Comparison of ENCODE assay signal across 7 cellular contexts in genomic region chr4:91113130-91113706, GRCh38.
A peak's percentile ranks its signal among the peaks of the same experiment; 100 is the strongest.
DNase-seq lines count a peak whose midpoint lies in the region; ATAC-seq and TF ChIP-seq lines count a peak whose summit lies in the region.

No MANE protein-coding gene starts in this region.

- no peak for TF ChIP-seq POLR2A in sigmoid colon (IDR thresholded peaks at IDR 0.05)

- DNase-seq in GM13976 (ENCODE audit: low spot score) (peak; percentile 40), HS-5 (ENCODE audit: low read depth) (peak; percentile 9), astrocyte of the spinal cord (ENCODE audit: low read depth, low spot score) (peak; percentile 32), myocyte (ENCODE audit: low read depth) (peak; percentile 26), posterior cingulate gyrus (no peak), sigmoid colon (no peak)

- in situ Hi-C loops in GM13976 (cut with MboI; ENCODE audit: low sequenced_read_pairs, unreplicated experiment) (no loop called here), astrocyte of the spinal cord (cut with HindIII; ENCODE audit: low sequenced_read_pairs) (no loop called here)

- no peaks in the 10 kb centered on the region for H3K4me1 ChIP-seq in sigmoid colon

- H3K9me3 ChIP-seq in sigmoid colon: no peaks in the 10 kb centered on the region

- H3K4me3 ChIP-seq in astrocyte of the spinal cord (ENCODE audit: low read depth, low read length): no peak overlapping the region
- H3K4me3 ChIP-seq in sigmoid colon: no peak overlapping the region

- no peak for ATAC-seq in GM18517 (IDR thresholded peaks at IDR 0.05; ENCODE audit: unreplicated experiment)

- H3K27ac ChIP-seq in sigmoid colon: no peak overlapping the region

- no peak for TF ChIP-seq EP300 in sigmoid colon (IDR thresholded peaks at IDR 0.05)

- intact Hi-C loops in posterior cingulate gyrus (cut with DNase I) (loop anchor here (10.0 kb wide), 1 partner anchor 1192 kb away; the partner anchor contains the start of gene GRID2), sigmoid colon (cut with DNase I) (no loop called here)

- TF ChIP-seq CTCF in GM13976 (IDR thresholded peaks at IDR 0.05; ENCODE audit: borderline replicate concordance, control extremely low read depth, extremely low read depth, insufficient read depth, missing control alignments): peak; percentile 50
- peak; percentile 63 for TF ChIP-seq CTCF in astrocyte of the spinal cord (IDR thresholded peaks at IDR 0.05; ENCODE audit: low read depth, low read length)
- no peak for TF ChIP-seq CTCF in sigmoid colon (IDR thresholded peaks at IDR 0.05)

- no peaks in the 10 kb centered on the region for H3K36me3 ChIP-seq in sigmoid colon

- no peaks in the 10 kb centered on the region for H3K27me3 ChIP-seq in sigmoid colon

- 52 to 59% methylated on average over 4 of the region's 4 CpGs for WGBS in sigmoid colon, 2 donors

Comparison
In these comparisons a context has a peak if more than half of its experiments do, and no peak if none do; other contexts are left out.
1. DNase-seq: peak in GM13976 (single experiment), HS-5 (single experiment), astrocyte of the spinal cord (single experiment) and myocyte (single experiment); none in posterior cingulate gyrus (0 of 10) and sigmoid colon (single experiment).
2. CTCF ChIP-seq: peak in GM13976 (single experiment) and astrocyte of the spinal cord (single experiment); none in sigmoid colon (0 of 4).